1 cellular context compared by ENCODE assay signal in genomic region chr15:44195151-44195740, GRCh38.
TF ChIP-seq lines count a peak whose summit lies in the region.

FRMD5 (minus strand) TSS chr15:44195271.

TF ChIP-seq in HCT116, 20 proteins besides CTCF, POLR2A, EP300 and RAD21 (continued from another document):
- no peak for TF ChIP-seq REST (IDR thresholded peaks at IDR 0.05; ENCODE audit: low read depth)
- TF ChIP-seq EZH2 (IDR thresholded peaks at IDR 0.05), result no peak
- no peak for TF ChIP-seq ZFX (IDR thresholded peaks at IDR 0.05)
- no peak for TF ChIP-seq SRF (IDR thresholded peaks at IDR 0.05; ENCODE audit: low read depth)
- no peak for TF ChIP-seq EGR1 (IDR thresholded peaks at IDR 0.05; ENCODE audit: low read depth)
